Comparison of ENCODE assay signal across 23 cellular contexts in the genomic region with DNA sequence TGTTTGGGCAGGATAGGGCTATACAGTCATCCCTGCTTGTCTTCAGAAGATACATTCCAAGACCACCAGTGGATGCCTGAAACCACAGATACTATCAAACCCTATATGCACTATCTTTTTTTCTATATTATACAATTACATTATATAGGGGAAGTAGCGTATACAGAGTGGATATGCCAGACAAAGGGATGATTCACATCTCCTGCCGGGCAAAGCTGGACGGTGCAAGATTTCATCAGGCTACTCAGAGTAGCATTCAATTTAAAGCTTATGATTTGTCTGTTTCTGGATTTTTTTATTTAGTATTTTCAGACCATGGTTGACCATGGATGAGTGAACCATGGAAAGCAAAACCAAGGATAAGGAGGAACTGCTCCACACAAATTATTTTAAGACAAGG. TPM values are rescaled to one million over a fixed set of nuclear protein-coding genes. Genes with fewer than 3 reads are reported as not detected.
"Had no signal": no experiment of that assay in that cellular context is flagged by ENCODE, and none has a peak within 500 bp of the region (broad histone marks: within the 10 kb centered on the region; RNA-seq: fewer than 3 reads in every experiment).

No MANE protein-coding gene starts in this region.

- H3K27ac ChIP-seq: cardiac muscle cell, PC-9, SK-N-MC, WERI-Rb-1 had no signal

- ATAC-seq: activated CD4-positive, alpha-beta T cell treated with anti-CD3 and anti-CD28 coated beads for 36 hours; activated T-cell treated with anti-CD3 and anti-CD28 coated beads, Interleukin-2, amount 50 U/mL, for 72 hours; T-cell had no signal

- H3K4me3 ChIP-seq: cardiac muscle cell, PC-9, SK-N-MC had no signal

- H3K36me3 ChIP-seq: cardiac muscle cell, WERI-Rb-1 had no signal

- DNase-seq: activated CD4-positive, alpha-beta memory T cell treated with anti-CD3 and anti-CD28 coated beads, Interleukin-2, amount 10 ng/mL, durations not matched to agents 7 days and 5 days; activated CD4-positive, alpha-beta T cell treated with anti-CD3 and anti-CD28 coated beads for 36 hours; activated CD4-positive, alpha-beta T cell treated with anti-CD3 and anti-CD28 coated beads, Interleukin-2, amount 50 U/mL, for 1 hour; activated CD8-positive, alpha-beta memory T cell treated with anti-CD3 and anti-CD28 coated beads, Interleukin-2, amount 50 U/mL, for 4 hours; activated gamma-delta T cell treated with Interleukin-2 at 50 U/mL for 16 hours; activated naive CD4-positive, alpha-beta T cell treated with anti-CD3 and anti-CD28 coated beads, Interleukin-2, amount 10 ng/mL, durations not matched to agents 7 days and 5 days; activated naive CD8-positive, alpha-beta T cell treated with anti-CD3 and anti-CD28 coated beads for 36 hours; activated T-cell treated with anti-CD3 and anti-CD28 coated beads, Interleukin-2, amount 50 U/mL, for 72 hours; NCI-H1105 treated with DMSO at 0.1 percent for 48 hours; NCI-H1436 treated with DMSO at 0.1 percent for 48 hours; NCI-H187; NCI-H2081; NCI-H510A treated with DMSO at 0.1 percent for 48 hours; NCI-H69; PC-9; SIG-M5; T-cell; T-helper 2 cell; WERI-Rb-1 had no signal

- H3K27me3 ChIP-seq: cardiac muscle cell had no signal

RNA-seq across cellular contexts. Expression of a gene that starts 7.0 kb away (rescaled TPM):
- total RNA-seq: activated CD4-positive, alpha-beta memory T cell treated with anti-CD3 and anti-CD28 coated beads, Interleukin-2, amount 10 ng/mL, durations not matched to agents 7 days and 5 days; activated CD4-positive, alpha-beta T cell treated with anti-CD3 and anti-CD28 coated beads for 36 hours; activated naive CD8-positive, alpha-beta T cell treated with anti-CD3 and anti-CD28 coated beads for 36 hours; activated T-cell treated with anti-CD3 and anti-CD28 coated beads, Interleukin-2, amount 50 U/mL, for 72 hours; activated T-helper 2 cell treated with anti-CD3 and anti-CD28 coated beads, Interferon-gamma antibody, Interleukin-2, Interleukin-4, amounts not matched to agents 10 μg/mL and 5 μg/mL and 100 μg/mL, durations not matched to agents 14 hours and 24 hours and 36 hours; cardiac muscle cell; PC-9; T-cell had no signal
- polyA plus RNA-seq: adipose tissue had no signal

RNA-seq across cellular contexts. Expression of a gene that starts 39.4 kb away (rescaled TPM):
- total RNA-seq: activated CD4-positive, alpha-beta memory T cell treated with anti-CD3 and anti-CD28 coated beads, Interleukin-2, amount 10 ng/mL, durations not matched to agents 7 days and 5 days; activated CD4-positive, alpha-beta T cell treated with anti-CD3 and anti-CD28 coated beads for 36 hours; activated naive CD8-positive, alpha-beta T cell treated with anti-CD3 and anti-CD28 coated beads for 36 hours; activated T-cell treated with anti-CD3 and anti-CD28 coated beads, Interleukin-2, amount 50 U/mL, for 72 hours; activated T-helper 2 cell treated with anti-CD3 and anti-CD28 coated beads, Interferon-gamma antibody, Interleukin-2, Interleukin-4, amounts not matched to agents 10 μg/mL and 5 μg/mL and 100 μg/mL, durations not matched to agents 14 hours and 24 hours and 36 hours; cardiac muscle cell; PC-9; T-cell had no signal
- polyA plus RNA-seq: adipose tissue, cardiac muscle cell had no signal
